ENCODE assay signal across 26 cellular contexts in the genomic region with DNA sequence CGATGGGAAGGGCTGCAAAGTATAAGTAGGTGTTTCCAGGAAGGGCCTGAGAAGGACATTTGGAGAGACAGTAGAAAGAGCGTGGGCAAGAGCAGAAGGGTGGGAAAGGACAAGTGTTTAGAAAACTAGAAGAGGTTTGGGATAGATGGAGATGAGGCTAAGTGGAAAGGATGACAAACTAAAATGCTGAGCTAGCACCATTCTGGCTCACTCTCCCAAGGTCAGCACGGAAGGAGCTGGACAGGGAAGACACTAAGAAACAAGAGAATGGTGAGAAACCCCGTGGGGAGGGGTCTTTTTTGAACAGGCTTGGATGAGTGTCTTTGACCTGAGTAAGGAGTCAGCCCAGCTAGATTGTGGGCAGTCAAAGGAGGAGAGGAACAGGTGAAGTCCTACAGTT.
"Had no signal": no experiment of that assay in that cellular context is flagged by ENCODE, and none has a peak within 500 bp of the region (broad histone marks: within the 10 kb centered on the region; RNA-seq: fewer than 3 reads in every experiment).

No MANE protein-coding gene starts in this region.

- H3K4me3 ChIP-seq: colonic mucosa, gastroesophageal sphincter, heart left ventricle, hepatocyte, left lung, lower lobe of right lung, mucosa of descending colon had no signal

- H3K27me3 ChIP-seq: colonic mucosa, foreskin keratinocyte, gastroesophageal sphincter, heart left ventricle, hepatocyte, left lung had no signal

- H3K27ac ChIP-seq: colonic mucosa, epithelial cell of prostate, foreskin keratinocyte, gastroesophageal sphincter, heart left ventricle, hepatocyte, left lung, lower lobe of right lung had no signal

- H2AFZ ChIP-seq: hepatocyte had no signal

- H3K4me3 Mint-ChIP-seq: dendritic cell treated with granulocyte-macrophage colony-stimulating factor and Interleukin-4, amounts not matched to agents 40 ng/mL and 50 ng/mL, for 4 days; effector memory CD8-positive, alpha-beta T cell; endodermal cell; mesothelial cell of epicardium; naive B cell; naive thymus-derived CD8-positive, alpha-beta T cell had no signal

- H3K4me2 ChIP-seq: hepatocyte had no signal

- DNase-seq: colonic mucosa; cortex of kidney; effector CD8-positive, alpha-beta T cell; effector memory CD8-positive, alpha-beta T cell; endodermal cell; erythroblast; foreskin keratinocyte; heart left ventricle; left cardiac atrium; left lung; left ventricle myocardium superior; lower lobe of right lung; mesenchymal stem cell; mucosa of descending colon; naive B cell; naive thymus-derived CD8-positive, alpha-beta T cell had no signal

- H3K4me1 ChIP-seq: colonic mucosa, foreskin keratinocyte, gastroesophageal sphincter, heart left ventricle, left lung, lower lobe of right lung had no signal

- ATAC-seq: effector memory CD8-positive, alpha-beta T cell; esophagus mucosa; foreskin keratinocyte; gastroesophageal sphincter; heart left ventricle; left cardiac atrium; left lung; left ventricle myocardium superior; lower lobe of right lung; mucosa of descending colon; naive thymus-derived CD8-positive, alpha-beta T cell had no signal

- H3K36me3 ChIP-seq: colonic mucosa, gastroesophageal sphincter, heart left ventricle, left lung, lower lobe of right lung had no signal

- H3K9me3 ChIP-seq: colonic mucosa, gastroesophageal sphincter, heart left ventricle, left lung, lower lobe of right lung, mucosa of descending colon had no signal

- H3K36me3 Mint-ChIP-seq: mesothelial cell of epicardium, naive B cell had no signal

- H3K79me2 ChIP-seq: hepatocyte had no signal

- H3K4me1 Mint-ChIP-seq: endodermal cell; naive B cell; naive thymus-derived CD8-positive, alpha-beta T cell had no signal

- H3K27ac Mint-ChIP-seq: dendritic cell treated with granulocyte-macrophage colony-stimulating factor and Interleukin-4, amounts not matched to agents 40 ng/mL and 50 ng/mL, for 4 days; effector memory CD8-positive, alpha-beta T cell; endodermal cell; mesothelial cell of epicardium; naive B cell; naive thymus-derived CD8-positive, alpha-beta T cell had no signal

- FAIRE-seq: endometrium, frontal cortex, islet of Langerhans, keratinocyte had no signal
